ENCODE assay signal across 8 cellular contexts in genomic region chr16:2639071-2640063, GRCh38. TPM values are rescaled to one million over a fixed set of nuclear protein-coding genes. Genes with fewer than 3 reads are reported as not detected.
DNase-seq lines count a peak whose midpoint lies in the region; ATAC-seq, FAIRE-seq and TF ChIP-seq lines count a peak whose summit lies in the region.
"Not testable (repeated sequence)": the region's sequence is repeated elsewhere in the genome, so short reads cannot be mapped to it uniquely, and the experiment has no call there.

No MANE protein-coding gene starts in this region.

- DNase-seq in GM13976 (ENCODE audit: low spot score) = not testable (repeated sequence)
- peak; percentile 35 to 63 for DNase-seq in activated CD4-positive, alpha-beta T cell treated with anti-CD3 and anti-CD28 coated beads for 4 hours
- peak; percentile 80 for DNase-seq in activated effector memory CD4-positive, alpha-beta T cell treated with anti-CD3 and anti-CD28 coated beads, Interleukin-2, amount 50 U/mL, for 16 hours
- DNase-seq in mucosa of gallbladder (ENCODE audit: low spot score) = peak; percentile 25
- DNase-seq in stimulated activated CD4-positive, alpha-beta T cell treated with anti-CD3 and anti-CD28 coated beads, Interleukin-4, amount 100 ng/mL, for 1 hour = peak; percentile 54

- TF ChIP-seq CTCF in GM13976 (IDR thresholded peaks at IDR 0.05; ENCODE audit: borderline replicate concordance, control extremely low read depth, extremely low read depth, insufficient read depth, missing control alignments) = peak; percentile 32

- ATAC-seq in HG03378 (IDR thresholded peaks at IDR 0.05; ENCODE audit: unreplicated experiment) (peak; percentile 43), esophagus mucosa (peak; percentile 82)

- in situ Hi-C loops in GM13976 (cut with MboI; ENCODE audit: low sequenced_read_pairs, unreplicated experiment) = not testable (repeated sequence)

- peak; percentile 16 for FAIRE-seq in A204.1 (lab: Jason Lieb, UNC)

RNA-seq across cellular contexts. Expression of gene KCTD5, which starts 43.0 kb away (rescaled TPM):
- total RNA-seq in esophagus mucosa (37.7 TPM), mucosa of gallbladder (18.6 TPM)
